In the genomic region with DNA sequence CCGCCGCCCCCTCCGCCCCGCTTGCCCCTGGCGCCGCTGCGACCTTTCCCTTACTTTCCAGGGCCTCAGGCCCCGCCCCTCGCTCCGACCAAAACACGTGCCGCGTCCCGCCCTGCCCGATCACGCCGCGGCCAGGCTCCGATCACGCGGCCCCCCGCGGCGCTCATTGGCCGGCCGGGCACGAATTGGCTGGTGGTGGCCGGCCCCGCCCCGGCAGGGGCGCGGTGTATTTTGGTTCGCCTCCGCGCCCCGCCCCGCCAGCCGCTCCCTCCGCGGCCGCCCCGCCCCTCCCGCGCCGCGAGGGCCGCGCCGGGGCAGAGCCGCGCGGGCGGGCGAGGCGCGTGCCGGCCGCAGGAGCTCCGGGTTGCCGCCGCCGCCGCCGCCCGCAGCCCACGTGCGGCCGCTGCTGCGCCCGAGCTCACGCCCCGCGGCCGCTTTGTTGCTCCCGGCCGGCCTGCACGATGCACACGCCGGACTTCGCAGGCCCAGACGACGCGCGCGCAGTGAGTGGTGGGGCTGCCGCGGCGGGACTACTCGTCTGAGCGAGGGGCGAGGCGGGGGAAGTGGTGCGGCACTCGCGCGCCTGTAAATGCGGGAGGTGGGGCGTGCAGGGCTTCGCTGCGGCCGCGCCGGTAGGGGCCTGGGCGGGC, we compare ENCODE assay signal across 1 cellular context.
TF ChIP-seq lines count a peak whose summit lies in the region.

Gene KLF11 (plus strand): TSS at position 295 of the 650 bp plus-strand sequence. CDS start 167 bp downstream, at position 462.

TF ChIP-seq in WTC11, 78 proteins besides CTCF, POLR2A, EP300 and RAD21 (continued from another document and continues in another):
- no peak for TF ChIP-seq MXD4 (CRISPR knock-in tag; IDR thresholded peaks at IDR 0.05; ENCODE audit: borderline replicate concordance)
- peak; percentile 95; the same call in 1 of the 2 replicates for TF ChIP-seq NR3C1 (CRISPR knock-in tag; conservative IDR thresholded peaks at IDR 0.05; ENCODE audit: low read depth)
- no peak for TF ChIP-seq RORB (CRISPR knock-in tag; IDR thresholded peaks at IDR 0.05)
- TF ChIP-seq E2F1 (CRISPR knock-in tag; IDR thresholded peaks at IDR 0.05), result peak; percentile 92
- TF ChIP-seq, protein P1, sequence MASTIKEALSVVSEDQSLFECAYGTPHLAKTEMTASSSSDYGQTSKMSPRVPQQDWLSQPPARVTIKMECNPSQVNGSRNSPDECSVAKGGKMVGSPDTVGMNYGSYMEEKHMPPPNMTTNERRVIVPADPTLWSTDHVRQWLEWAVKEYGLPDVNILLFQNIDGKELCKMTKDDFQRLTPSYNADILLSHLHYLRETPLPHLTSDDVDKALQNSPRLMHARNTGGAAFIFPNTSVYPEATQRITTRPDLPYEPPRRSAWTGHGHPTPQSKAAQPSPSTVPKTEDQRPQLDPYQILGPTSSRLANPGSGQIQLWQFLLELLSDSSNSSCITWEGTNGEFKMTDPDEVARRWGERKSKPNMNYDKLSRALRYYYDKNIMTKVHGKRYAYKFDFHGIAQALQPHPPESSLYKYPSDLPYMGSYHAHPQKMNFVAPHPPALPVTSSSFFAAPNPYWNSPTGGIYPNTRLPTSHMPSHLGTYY (CRISPR knock-in tag; IDR thresholded peaks at IDR 0.05), result no peak
- TF ChIP-seq GABPB1 (CRISPR knock-in tag; IDR thresholded peaks at IDR 0.05), result peak; percentile 66; the same call in 1 of the 2 replicates
- 0 out of 2 replicates have a peak, but pooled peaks have one; percentile 28 for TF ChIP-seq TEAD4 (CRISPR knock-in tag; IDR thresholded peaks at IDR 0.05)
- peak; percentile 65 for TF ChIP-seq NFYB (CRISPR knock-in tag; conservative IDR thresholded peaks at IDR 0.05; ENCODE audit: low read depth)
- TF ChIP-seq ZNF121 (CRISPR knock-in tag; IDR thresholded peaks at IDR 0.05), result peak; percentile 52; the same call in 1 of the 2 replicates
- peak; percentile 84 for TF ChIP-seq ZNF281 (CRISPR knock-in tag; IDR thresholded peaks at IDR 0.05)
- TF ChIP-seq, protein P2, sequence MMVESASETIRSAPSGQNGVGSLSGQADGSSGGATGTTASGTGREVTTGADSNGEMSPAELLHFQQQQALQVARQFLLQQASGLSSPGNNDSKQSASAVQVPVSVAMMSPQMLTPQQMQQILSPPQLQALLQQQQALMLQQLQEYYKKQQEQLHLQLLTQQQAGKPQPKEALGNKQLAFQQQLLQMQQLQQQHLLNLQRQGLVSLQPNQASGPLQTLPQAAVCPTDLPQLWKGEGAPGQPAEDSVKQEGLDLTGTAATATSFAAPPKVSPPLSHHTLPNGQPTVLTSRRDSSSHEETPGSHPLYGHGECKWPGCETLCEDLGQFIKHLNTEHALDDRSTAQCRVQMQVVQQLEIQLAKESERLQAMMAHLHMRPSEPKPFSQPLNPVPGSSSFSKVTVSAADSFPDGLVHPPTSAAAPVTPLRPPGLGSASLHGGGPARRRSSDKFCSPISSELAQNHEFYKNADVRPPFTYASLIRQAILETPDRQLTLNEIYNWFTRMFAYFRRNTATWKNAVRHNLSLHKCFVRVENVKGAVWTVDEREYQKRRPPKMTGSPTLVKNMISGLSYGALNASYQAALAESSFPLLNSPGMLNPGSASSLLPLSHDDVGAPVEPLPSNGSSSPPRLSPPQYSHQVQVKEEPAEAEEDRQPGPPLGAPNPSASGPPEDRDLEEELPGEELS (CRISPR knock-in tag; IDR thresholded peaks at IDR 0.05), result peak; percentile 99
- TF ChIP-seq ZNF396 (CRISPR knock-in tag; IDR thresholded peaks at IDR 0.05; ENCODE audit: borderline replicate concordance), result no peak
- TF ChIP-seq, protein P3, sequence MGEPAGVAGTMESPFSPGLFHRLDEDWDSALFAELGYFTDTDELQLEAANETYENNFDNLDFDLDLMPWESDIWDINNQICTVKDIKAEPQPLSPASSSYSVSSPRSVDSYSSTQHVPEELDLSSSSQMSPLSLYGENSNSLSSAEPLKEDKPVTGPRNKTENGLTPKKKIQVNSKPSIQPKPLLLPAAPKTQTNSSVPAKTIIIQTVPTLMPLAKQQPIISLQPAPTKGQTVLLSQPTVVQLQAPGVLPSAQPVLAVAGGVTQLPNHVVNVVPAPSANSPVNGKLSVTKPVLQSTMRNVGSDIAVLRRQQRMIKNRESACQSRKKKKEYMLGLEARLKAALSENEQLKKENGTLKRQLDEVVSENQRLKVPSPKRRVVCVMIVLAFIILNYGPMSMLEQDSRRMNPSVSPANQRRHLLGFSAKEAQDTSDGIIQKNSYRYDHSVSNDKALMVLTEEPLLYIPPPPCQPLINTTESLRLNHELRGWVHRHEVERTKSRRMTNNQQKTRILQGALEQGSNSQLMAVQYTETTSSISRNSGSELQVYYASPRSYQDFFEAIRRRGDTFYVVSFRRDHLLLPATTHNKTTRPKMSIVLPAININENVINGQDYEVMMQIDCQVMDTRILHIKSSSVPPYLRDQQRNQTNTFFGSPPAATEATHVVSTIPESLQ (CRISPR knock-in tag; IDR thresholded peaks at IDR 0.05), result peak; percentile 81; the same call in 1 of the 2 replicates
- TF ChIP-seq, protein P4, sequence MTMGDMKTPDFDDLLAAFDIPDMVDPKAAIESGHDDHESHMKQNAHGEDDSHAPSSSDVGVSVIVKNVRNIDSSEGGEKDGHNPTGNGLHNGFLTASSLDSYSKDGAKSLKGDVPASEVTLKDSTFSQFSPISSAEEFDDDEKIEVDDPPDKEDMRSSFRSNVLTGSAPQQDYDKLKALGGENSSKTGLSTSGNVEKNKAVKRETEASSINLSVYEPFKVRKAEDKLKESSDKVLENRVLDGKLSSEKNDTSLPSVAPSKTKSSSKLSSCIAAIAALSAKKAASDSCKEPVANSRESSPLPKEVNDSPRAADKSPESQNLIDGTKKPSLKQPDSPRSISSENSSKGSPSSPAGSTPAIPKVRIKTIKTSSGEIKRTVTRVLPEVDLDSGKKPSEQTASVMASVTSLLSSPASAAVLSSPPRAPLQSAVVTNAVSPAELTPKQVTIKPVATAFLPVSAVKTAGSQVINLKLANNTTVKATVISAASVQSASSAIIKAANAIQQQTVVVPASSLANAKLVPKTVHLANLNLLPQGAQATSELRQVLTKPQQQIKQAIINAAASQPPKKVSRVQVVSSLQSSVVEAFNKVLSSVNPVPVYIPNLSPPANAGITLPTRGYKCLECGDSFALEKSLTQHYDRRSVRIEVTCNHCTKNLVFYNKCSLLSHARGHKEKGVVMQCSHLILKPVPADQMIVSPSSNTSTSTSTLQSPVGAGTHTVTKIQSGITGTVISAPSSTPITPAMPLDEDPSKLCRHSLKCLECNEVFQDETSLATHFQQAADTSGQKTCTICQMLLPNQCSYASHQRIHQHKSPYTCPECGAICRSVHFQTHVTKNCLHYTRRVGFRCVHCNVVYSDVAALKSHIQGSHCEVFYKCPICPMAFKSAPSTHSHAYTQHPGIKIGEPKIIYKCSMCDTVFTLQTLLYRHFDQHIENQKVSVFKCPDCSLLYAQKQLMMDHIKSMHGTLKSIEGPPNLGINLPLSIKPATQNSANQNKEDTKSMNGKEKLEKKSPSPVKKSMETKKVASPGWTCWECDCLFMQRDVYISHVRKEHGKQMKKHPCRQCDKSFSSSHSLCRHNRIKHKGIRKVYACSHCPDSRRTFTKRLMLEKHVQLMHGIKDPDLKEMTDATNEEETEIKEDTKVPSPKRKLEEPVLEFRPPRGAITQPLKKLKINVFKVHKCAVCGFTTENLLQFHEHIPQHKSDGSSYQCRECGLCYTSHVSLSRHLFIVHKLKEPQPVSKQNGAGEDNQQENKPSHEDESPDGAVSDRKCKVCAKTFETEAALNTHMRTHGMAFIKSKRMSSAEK (CRISPR knock-in tag; IDR thresholded peaks at IDR 0.05; ENCODE audit: borderline replicate concordance), result no peak
- TF ChIP-seq, protein P5, sequence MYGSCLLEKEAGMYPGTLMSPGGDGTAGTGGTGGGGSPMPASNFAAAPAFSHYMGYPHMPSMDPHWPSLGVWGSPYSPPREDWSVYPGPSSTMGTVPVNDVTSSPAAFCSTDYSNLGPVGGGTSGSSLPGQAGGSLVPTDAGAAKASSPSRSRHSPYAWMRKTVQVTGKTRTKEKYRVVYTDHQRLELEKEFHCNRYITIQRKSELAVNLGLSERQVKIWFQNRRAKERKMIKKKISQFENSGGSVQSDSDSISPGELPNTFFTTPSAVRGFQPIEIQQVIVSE (CRISPR knock-in tag; IDR thresholded peaks at IDR 0.05; ENCODE audit: borderline replicate concordance), result no peak
- TF ChIP-seq EMX1 (CRISPR knock-in tag; IDR thresholded peaks at IDR 0.05), result no peak
- TF ChIP-seq GTF2I (CRISPR knock-in tag; conservative IDR thresholded peaks at IDR 0.05), result no peak
- peak; percentile 62; the same call in 1 of the 2 replicates for TF ChIP-seq ZNF512 (CRISPR knock-in tag; IDR thresholded peaks at IDR 0.05; ENCODE audit: borderline replicate concordance)
- TF ChIP-seq HMGXB4 (CRISPR knock-in tag; IDR thresholded peaks at IDR 0.05), result 0 out of 2 replicates have a peak, but pooled peaks have one; percentile 9
- no peak for TF ChIP-seq HMGA2 (CRISPR knock-in tag; IDR thresholded peaks at IDR 0.05)
- 0 out of 2 replicates have a peak, but pooled peaks have one; percentile 6 for TF ChIP-seq NR1H2 (CRISPR knock-in tag; IDR thresholded peaks at IDR 0.05)
- peak; percentile 88; the same call in 1 of the 2 replicates for TF ChIP-seq ZNF219 (CRISPR knock-in tag; IDR thresholded peaks at IDR 0.05; ENCODE audit: borderline replicate concordance)
- TF ChIP-seq TCF7 (CRISPR knock-in tag; IDR thresholded peaks at IDR 0.05; ENCODE audit: low read depth), result no peak
- TF ChIP-seq ZBTB43 (CRISPR knock-in tag; IDR thresholded peaks at IDR 0.05), result peak; percentile 95
